In genomic region chr1:52926864-52927218, GRCh38 we compare ENCODE assay signal across 8 cellular contexts. TPM values are rescaled to one million over a fixed set of nuclear protein-coding genes. Genes with fewer than 3 reads are reported as not detected.
DNase-seq lines count a peak whose midpoint lies in the region; ATAC-seq lines count a peak whose summit lies in the region.

No MANE protein-coding gene starts in this region.

- H3K27me3 Mint-ChIP-seq in stimulated activated memory B cell treated with anti-CD40 and anti-IgM and Interleukin-4, amounts not matched to agents 10 μg/mL and 1 μg/mL and 100 μg/mL, for 72 hours = no peaks in the 10 kb centered on the region

- no peaks in the 10 kb centered on the region for H3K27me3 ChIP-seq in right cardiac atrium (ENCODE audit: control insufficient read depth, insufficient read depth)

- peak overlapping the region; percentile 79 for H3K4me3 Mint-ChIP-seq in stimulated activated memory B cell treated with anti-CD40 and anti-IgM and Interleukin-4, amounts not matched to agents 10 μg/mL and 1 μg/mL and 100 μg/mL, for 72 hours

- ATAC-seq in right cardiac atrium = no peak
- no peak for ATAC-seq in stimulated activated memory B cell treated with anti-CD40 and anti-IgM and Interleukin-4, amounts not matched to agents 10 μg/mL and 1 μg/mL and 100 μg/mL, for 72 hours

- intact Hi-C loops in right cardiac atrium (cut with DNase I) = loop anchor here in 1 of 4 donors (10.0 kb wide), 1 partner anchor 222 kb away; no protein-coding TSS in a partner anchor

- 10% methylated on average over 13 of the region's 13 CpGs for WGBS in right cardiac atrium

- H3K9me3 Mint-ChIP-seq in stimulated activated memory B cell treated with anti-CD40 and anti-IgM and Interleukin-4, amounts not matched to agents 10 μg/mL and 1 μg/mL and 100 μg/mL, for 72 hours = no peaks in the 10 kb centered on the region

- no peak overlapping the region for H3K27ac ChIP-seq in SK-N-MC
- peak overlapping the region; percentile 92 for H3K27ac ChIP-seq in right cardiac atrium (ENCODE audit: low read length)

- no peaks in the 10 kb centered on the region for H3K36me3 Mint-ChIP-seq in stimulated activated memory B cell treated with anti-CD40 and anti-IgM and Interleukin-4, amounts not matched to agents 10 μg/mL and 1 μg/mL and 100 μg/mL, for 72 hours

- no peaks in the 10 kb centered on the region for H3K4me1 ChIP-seq in right cardiac atrium (ENCODE audit: control insufficient read depth, insufficient read depth, low read length)

- H3K4me3 ChIP-seq in SK-N-MC = peak overlapping the region; percentile 89
- peak overlapping the region; percentile 79 for H3K4me3 ChIP-seq in right cardiac atrium (ENCODE audit: low read length)

- H3K27ac Mint-ChIP-seq in stimulated activated memory B cell treated with anti-CD40 and anti-IgM and Interleukin-4, amounts not matched to agents 10 μg/mL and 1 μg/mL and 100 μg/mL, for 72 hours = peak overlapping the region; percentile 68

- peaks cover 12% of the 10 kb centered on the region for H3K4me1 Mint-ChIP-seq in stimulated activated memory B cell treated with anti-CD40 and anti-IgM and Interleukin-4, amounts not matched to agents 10 μg/mL and 1 μg/mL and 100 μg/mL, for 72 hours

- H3K9ac ChIP-seq in SK-N-MC (ENCODE audit: insufficient read length) = no peak overlapping the region

- DNase-seq in NCI-H146 treated with DMSO at 0.1 percent for 48 hours (lab: John Stamatoyannopoulos, UW; ENCODE audit: unreplicated experiment) = peak; percentile 35
- no peak for DNase-seq in NCI-H146 (lab: John Stamatoyannopoulos, UW)
- DNase-seq in SK-N-MC (ENCODE audit: low read depth, low spot score) = no peak
- DNase-seq in right cardiac atrium = no peak
- DNase-seq in C1 segment of cervical spinal cord (lab: John Stamatoyannopoulos, UW) = no peak
- DNase-seq in midbrain (lab: John Stamatoyannopoulos, UW) = no peak
- DNase-seq in NCI-H446 treated with DMSO at 0.1 percent for 48 hours (lab: John Stamatoyannopoulos, UW) = no peak

- H3K9me3 ChIP-seq in SK-N-MC (ENCODE audit: low read depth, low read length) (no peaks in the 10 kb centered on the region), right cardiac atrium (ENCODE audit: control insufficient read depth, low read length) (no peaks in the 10 kb centered on the region)

- no peaks in the 10 kb centered on the region for H3K36me3 ChIP-seq in SK-N-MC (ENCODE audit: insufficient read depth, low read length)

RNA-seq across cellular contexts. Expression of gene SCP2, which starts 0.2 kb away (rescaled TPM):
- 100 to 1,000 TPM; 129 to 149 (median 135) TPM for total RNA-seq in right cardiac atrium
- 203 TPM for polyA plus RNA-seq in right cardiac atrium

RNA-seq across cellular contexts. Expression of gene ECHDC2, which starts 5.3 kb away (rescaled TPM):
- total RNA-seq in right cardiac atrium = 100 to 1,000 TPM; 104 to 145 (median 121) TPM
- polyA plus RNA-seq in right cardiac atrium = 114 TPM
